In genomic region chr10:51169111-51169510, GRCh38 we compare ENCODE assay signal across 17 cellular contexts.
"Had no signal": no experiment of that assay in that cellular context is flagged by ENCODE, and none has a peak within 500 bp of the region (broad histone marks: within the 10 kb centered on the region; RNA-seq: fewer than 3 reads in every experiment).

No MANE protein-coding gene starts in this region.

- ATAC-seq: gastrocnemius medialis, heart right ventricle, left cardiac atrium, left lung, left ventricle myocardium superior, lower lobe of right lung, mucosa of descending colon had no signal

- DNase-seq: dermis blood vessel endothelial cell; dorsolateral prefrontal cortex; effector CD4-positive, alpha-beta T cell; effector memory CD4-positive, alpha-beta T cell; foreskin fibroblast; gastrocnemius medialis; glutamatergic neuron; head of caudate nucleus; heart right ventricle; hippocampal formation; left cardiac atrium; left lung; left ventricle myocardium superior; lower lobe of right lung; mesenchymal stem cell; mucosa of descending colon; naive B cell had no signal
